Comparison of ENCODE assay signal across 12 cellular contexts in genomic region chr7:105298004-105298403, GRCh38.
DNase-seq lines count a peak whose midpoint lies in the region; ATAC-seq and TF ChIP-seq lines count a peak whose summit lies in the region.
"Had no signal": no experiment of that assay in that cellular context is flagged by ENCODE, and none has a peak within 500 bp of the region (broad histone marks: within the 10 kb centered on the region; RNA-seq: fewer than 3 reads in every experiment).

No MANE protein-coding gene starts in this region.

- no peak overlapping the region for H4K91ac ChIP-seq in mesenchymal stem cell (ENCODE audit: low read length)

- no CpG with 5 or more reads among the region's 2 CpGs for WGBS in mesenchymal stem cell

- no peak overlapping the region for H3K4me3 ChIP-seq in mesenchymal stem cell (ENCODE audit: insufficient read depth in 1 of 2, low read depth in 1 of 2, low read length in 2 of 2)
- no peak overlapping the region for H3K4me3 ChIP-seq in GM23338
- no peak overlapping the region for H3K4me3 ChIP-seq in lower lobe of right lung
- H3K4me3 ChIP-seq: lung, smooth muscle cell had no signal

- H3K23ac ChIP-seq in mesenchymal stem cell (ENCODE audit: low read length in 2 of 2) = no peak overlapping the region

- no peak overlapping the region for H4K8ac ChIP-seq in mesenchymal stem cell (ENCODE audit: low read length)

- H3K27ac Mint-ChIP-seq in WTC11 = 0 out of 2 replicates have a peak overlapping the region, but pooled peaks have one; percentile 7
- no peak overlapping the region for H3K27ac Mint-ChIP-seq in GM23338

- H3K18ac ChIP-seq in mesenchymal stem cell (ENCODE audit: low read depth in 1 of 2, low read length in 2 of 2) = no peak overlapping the region

- H3K9me3 ChIP-seq in mesenchymal stem cell (ENCODE audit: control insufficient read depth, low read length) (no peaks in the 10 kb centered on the region), lower lobe of right lung (no peaks in the 10 kb centered on the region)

- no peak overlapping the region for H3K14ac ChIP-seq in mesenchymal stem cell (ENCODE audit: low read length in 2 of 2)

- ATAC-seq in GM19395 (IDR thresholded peaks at IDR 0.05; ENCODE audit: unreplicated experiment) (peak; percentile 61), HG02973 (IDR thresholded peaks at IDR 0.05; ENCODE audit: unreplicated experiment) (peak; percentile 32), WTC11 (no peak), GM23338 (no peak), lower lobe of right lung (no peak)

- H3K4me1 Mint-ChIP-seq in WTC11 = peaks cover 38% of the 10 kb centered on the region
- peaks cover 39% of the 10 kb centered on the region for H3K4me1 Mint-ChIP-seq in GM23338

- no peak for TF ChIP-seq CTCF in GM13977 (IDR thresholded peaks at IDR 0.05; ENCODE audit: extremely low read depth, insufficient read depth, missing control alignments)
- no peak for TF ChIP-seq CTCF in WTC11 (IDR thresholded peaks at IDR 0.05)
- no peak for TF ChIP-seq CTCF in GM23338 (conservative IDR thresholded peaks at IDR 0.05; ENCODE audit: low read depth in 2 of 2)
- no peak for TF ChIP-seq CTCF in lower lobe of right lung (IDR thresholded peaks at IDR 0.05)

- intact Hi-C loops in lower lobe of right lung (cut with DNase I) = no loop called here

- H3K9me3 Mint-ChIP-seq in WTC11 (no peaks in the 10 kb centered on the region), GM23338 (no peaks in the 10 kb centered on the region)

- H3K4me1 ChIP-seq in mesenchymal stem cell (ENCODE audit: control insufficient read depth, insufficient read depth, low read depth, low read length) (peaks cover 2% of the 10 kb centered on the region), GM23338 (ENCODE audit: insufficient read depth) (peaks cover 13% of the 10 kb centered on the region), lower lobe of right lung (peaks cover 12% of the 10 kb centered on the region)

- H3K79me1 ChIP-seq in mesenchymal stem cell (replicated peaks; ENCODE audit: low read length, poor library complexity, severe bottlenecking) = peaks cover 18% of the 10 kb centered on the region

- H3F3A ChIP-seq in GM23338 (replicated peaks; ENCODE audit: low read depth) = no peaks in the 10 kb centered on the region

- no peak overlapping the region for H2BK120ac ChIP-seq in mesenchymal stem cell (ENCODE audit: low read depth, low read length)

- no peak overlapping the region for H3K4ac ChIP-seq in mesenchymal stem cell (ENCODE audit: low read depth in 1 of 2, low read length in 2 of 2)

- H3K4me3 Mint-ChIP-seq in WTC11 = no peak overlapping the region
- H3K4me3 Mint-ChIP-seq in GM23338 = no peak overlapping the region

- H3K36me3 Mint-ChIP-seq in WTC11 = 0 out of 2 replicates have a peak, but pooled peaks cover 2% of the 10 kb centered on the region
- H3K36me3 Mint-ChIP-seq in GM23338 (ENCODE audit: low read depth) = peaks cover 3% of the 10 kb centered on the region; the same call in 1 of the 3 replicates

- H3K36me3 ChIP-seq in mesenchymal stem cell (ENCODE audit: control insufficient read depth in 1 of 2, insufficient read depth in 2 of 2, low read depth in 1 of 2, low read length in 2 of 2) (peaks cover 0 to 4% of the 10 kb centered on the region in 2 experiments), GM23338 (ENCODE audit: insufficient read depth) (peaks cover 3% of the 10 kb centered on the region; the same call in 1 of the 2 replicates), lower lobe of right lung (no peaks in the 10 kb centered on the region)

- no peak overlapping the region for H3K9ac ChIP-seq in mesenchymal stem cell (ENCODE audit: low read length)

- peaks cover 13% of the 10 kb centered on the region for H4K20me1 ChIP-seq in GM23338 (replicated peaks; ENCODE audit: insufficient read depth)

- no peak overlapping the region for H3K27ac ChIP-seq in mesenchymal stem cell (ENCODE audit: low read length, poor library complexity, severe bottlenecking)
- H3K27ac ChIP-seq in GM23338 (ENCODE audit: low read depth) = no peak overlapping the region
- no peak overlapping the region for H3K27ac ChIP-seq in lower lobe of right lung

- no peaks in the 10 kb centered on the region for H3K9me2 ChIP-seq in GM23338 (ENCODE audit: insufficient read depth)

- H3K27me3 Mint-ChIP-seq in WTC11 (ENCODE audit: low read depth) (no peaks in the 10 kb centered on the region), GM23338 (ENCODE audit: insufficient read depth, low read depth, poor library complexity) (peaks cover 3% of the 10 kb centered on the region)

- no peaks in the 10 kb centered on the region for H3K27me3 ChIP-seq in mesenchymal stem cell (ENCODE audit: control insufficient read depth in 1 of 2, insufficient read depth in 1 of 2, low read length in 2 of 2)
- no peaks in the 10 kb centered on the region for H3K27me3 ChIP-seq in GM23338 (ENCODE audit: insufficient read depth)
- no peaks in the 10 kb centered on the region for H3K27me3 ChIP-seq in lower lobe of right lung (ENCODE audit: low read depth)

- H2AFZ ChIP-seq in mesenchymal stem cell (ENCODE audit: low read depth, low read length) = no peak overlapping the region
- H2AFZ ChIP-seq in GM23338 = no peak overlapping the region

- H2BK15ac ChIP-seq in mesenchymal stem cell (ENCODE audit: low read depth, poor library complexity, severe bottlenecking) = no peak overlapping the region

- CTCF ChIA-PET in WTC11 (lab: Charles Lee) = interaction anchor here (0.5 to 0.6 kb wide), 2 partner anchors 105 to 233 kb away, joined by 3 read pairs; partner anchors contain the start of gene RINT1

- DNase-seq in GM13977 (ENCODE audit: low spot score) = peak; percentile 50
- DNase-seq in WTC11 (ENCODE audit: low spot score) = no peak
- DNase-seq in mesenchymal stem cell = no peak
- DNase-seq in GM23338 (ENCODE audit: low spot score) = no peak
- DNase-seq in NCI-H1694 (lab: John Stamatoyannopoulos, UW) = no peak
- no peak for DNase-seq in lower lobe of right lung
- DNase-seq: substantia nigra, SW 1271 had no signal

- H2AK5ac ChIP-seq in mesenchymal stem cell (ENCODE audit: low read length, severe bottlenecking) = no peak overlapping the region

- H2BK12ac ChIP-seq in mesenchymal stem cell (ENCODE audit: low read length in 2 of 2) = no peak overlapping the region

- H3K4me2 ChIP-seq in mesenchymal stem cell (ENCODE audit: low read length, poor library complexity, severe bottlenecking) (no peak overlapping the region), GM23338 (no peak overlapping the region)
- H3K4me2 ChIP-seq: smooth muscle cell had no signal

- peaks cover 98% of the 10 kb centered on the region for H3K79me2 ChIP-seq in GM23338 (replicated peaks; ENCODE audit: insufficient read depth)

- in situ Hi-C loops in GM13977 (cut with MboI; ENCODE audit: low pct_unique_long_range_greater_than_20kb, low sequenced_read_pairs, unreplicated experiment) = no loop called here

- no peak overlapping the region for H2BK5ac ChIP-seq in mesenchymal stem cell (ENCODE audit: low read depth, low read length, poor library complexity, severe bottlenecking)

- POLR2A ChIA-PET in WTC11 (lab: Charles Lee) = no interaction called here

TF ChIP-seq in WTC11, 78 proteins besides CTCF, POLR2A, EP300 and RAD21 (continues in another document):
- TF ChIP-seq, protein P1, sequence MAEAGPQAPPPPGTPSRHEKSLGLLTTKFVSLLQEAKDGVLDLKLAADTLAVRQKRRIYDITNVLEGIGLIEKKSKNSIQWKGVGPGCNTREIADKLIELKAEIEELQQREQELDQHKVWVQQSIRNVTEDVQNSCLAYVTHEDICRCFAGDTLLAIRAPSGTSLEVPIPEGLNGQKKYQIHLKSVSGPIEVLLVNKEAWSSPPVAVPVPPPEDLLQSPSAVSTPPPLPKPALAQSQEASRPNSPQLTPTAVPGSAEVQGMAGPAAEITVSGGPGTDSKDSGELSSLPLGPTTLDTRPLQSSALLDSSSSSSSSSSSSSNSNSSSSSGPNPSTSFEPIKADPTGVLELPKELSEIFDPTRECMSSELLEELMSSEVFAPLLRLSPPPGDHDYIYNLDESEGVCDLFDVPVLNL (CRISPR knock-in tag; IDR thresholded peaks at IDR 0.05; ENCODE audit: borderline replicate concordance, low read depth) = no peak
- TF ChIP-seq ESRRA (CRISPR knock-in tag; IDR thresholded peaks at IDR 0.05; ENCODE audit: borderline replicate concordance) (no peak), ZNF423 (CRISPR knock-in tag; IDR thresholded peaks at IDR 0.05) (no peak), EMX1 (CRISPR knock-in tag; IDR thresholded peaks at IDR 0.05) (no peak)

TF ChIP-seq in GM23338, 12 proteins besides CTCF, POLR2A, EP300 and RAD21 (continues in another document):
- TF ChIP-seq NANOG (IDR thresholded peaks at IDR 0.05; ENCODE audit: borderline replicate concordance) (no peak), REST (IDR thresholded peaks at IDR 0.05; ENCODE audit: unreplicated experiment) (no peak), ETS1 (IDR thresholded peaks at IDR 0.05) (no peak)

Comparison
In these comparisons a context has a peak if more than half of its experiments do, and no peak if none do; other contexts are left out.
1. ATAC-seq: peak in GM19395 (single experiment) and HG02973 (single experiment); none in WTC11 (single experiment), GM23338 (single experiment) and lower lobe of right lung (0 of 2).